ENCODE assay signal across 17 cellular contexts in the genomic region with DNA sequence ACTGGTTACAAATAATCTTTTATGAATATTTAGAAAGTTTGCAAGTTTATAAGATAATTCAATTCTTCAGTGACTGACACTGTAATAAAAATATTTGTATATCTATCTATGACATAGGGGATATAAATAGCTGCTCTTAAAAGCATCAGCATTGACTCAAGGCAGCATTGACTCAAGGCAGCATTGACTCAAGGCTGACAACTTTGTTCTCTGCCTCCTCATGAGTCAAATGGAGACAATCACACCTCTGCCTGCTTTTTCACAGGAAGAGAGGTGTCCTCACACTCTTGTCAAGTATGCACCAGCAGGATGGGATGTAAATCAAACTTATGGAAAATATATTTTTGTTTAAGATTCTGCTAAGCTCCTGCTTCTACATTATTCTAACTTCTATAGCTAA.
"Had no signal": no experiment of that assay in that cellular context is flagged by ENCODE, and none has a peak within 500 bp of the region (broad histone marks: within the 10 kb centered on the region; RNA-seq: fewer than 3 reads in every experiment).

No MANE protein-coding gene starts in this region.

- H3K27ac ChIP-seq: coronary artery, gastrocnemius medialis, left ventricle myocardium inferior, lower lobe of right lung, psoas muscle, right atrium auricular region, suprapubic skin, thyroid gland, uterus had no signal

- H3K27me3 ChIP-seq: gastrocnemius medialis, right atrium auricular region, suprapubic skin, thyroid gland, uterus had no signal

- H3K36me3 ChIP-seq: gastrocnemius medialis, left ventricle myocardium inferior, lower lobe of right lung, right atrium auricular region, suprapubic skin, thyroid gland, uterus had no signal

- ATAC-seq: esophagus mucosa, gastrocnemius medialis, left cardiac atrium, lower lobe of right lung, psoas muscle had no signal

- H3K9me3 ChIP-seq: gastrocnemius medialis, left ventricle myocardium inferior, lower lobe of right lung, psoas muscle, right atrium auricular region, suprapubic skin, thyroid gland, uterus had no signal

- H3K4me3 ChIP-seq: coronary artery, gastrocnemius medialis, left ventricle myocardium inferior, lower lobe of right lung, psoas muscle, right atrium auricular region, suprapubic skin, thyroid gland, uterus had no signal

- DNase-seq: effector CD8-positive, alpha-beta T cell; gastrocnemius medialis; left cardiac atrium; left ventricle myocardium inferior; lower lobe of right lung; midbrain; naive B cell; psoas muscle; small intestine; stimulated activated CD4-positive, alpha-beta T cell treated with anti-CD3 and anti-CD28 coated beads, Interleukin-12 subunit alpha, Interleukin-12 subunit beta, amount 100 ng/mL, for 4 hours; stimulated activated naive CD4-positive, alpha-beta T cell treated with Interleukin-2 at 50 U/mL for 16 hours; thyroid gland; uterus had no signal
